ENCODE assay signal across 8 cellular contexts in genomic region chr3:32781211-32781968, GRCh38. TPM values are rescaled to one million over a fixed set of nuclear protein-coding genes. Genes with fewer than 3 reads are reported as not detected.
A peak's percentile ranks its signal among the peaks of the same experiment; 100 is the strongest.
DNase-seq lines count a peak whose midpoint lies in the region; ATAC-seq, FAIRE-seq and TF ChIP-seq lines count a peak whose summit lies in the region.

No MANE protein-coding gene starts in this region.

- H3K4me1 ChIP-seq in upper lobe of left lung: peaks cover 7 to 17% (median 8%) of the 10 kb centered on the region in 4 donors

- H3K4me3 ChIP-seq in LNCaP clone FGC (ENCODE audit: low read depth, low read length) (peak overlapping the region; percentile 58), SK-N-MC (peak overlapping the region; percentile 81), upper lobe of left lung (peak overlapping the region; percentile 45 to 63 (median 58))

- H3K4me1 Mint-ChIP-seq in activated naive CD8-positive, alpha-beta T cell (ENCODE audit: low read depth): peaks cover 4% of the 10 kb centered on the region

- H3K27me3 Mint-ChIP-seq in activated naive CD8-positive, alpha-beta T cell: peaks cover 3% of the 10 kb centered on the region

- peak overlapping the region; percentile 65 for H3K9ac ChIP-seq in SK-N-MC (ENCODE audit: insufficient read length)

- 2% methylated on average over 32 to 44 of the region's 59 CpGs for WGBS in upper lobe of left lung, 2 donors

- peak overlapping the region; percentile 92 for H3K4me3 Mint-ChIP-seq in activated naive CD8-positive, alpha-beta T cell

- peak in 1 of 4 donors; percentile 12 for TF ChIP-seq EP300 in upper lobe of left lung (IDR thresholded peaks at IDR 0.05)

- no peaks in the 10 kb centered on the region for H3K9me3 Mint-ChIP-seq in activated naive CD8-positive, alpha-beta T cell (ENCODE audit: low read depth)

- no peaks in the 10 kb centered on the region for H3K9me3 ChIP-seq in SK-N-MC (ENCODE audit: low read depth, low read length)
- H3K9me3 ChIP-seq in upper lobe of left lung: no peaks in the 10 kb centered on the region

- DNase-seq in GF-D8 (lab: John Stamatoyannopoulos, UW) (peak; percentile 20), H54 (ENCODE audit: insufficient read length, low spot score) (peak; percentile 89), LNCaP clone FGC (ENCODE audit: low read depth) (peak; percentile 18), SK-N-MC (ENCODE audit: low read depth, low spot score) (no peak), cardiac septum (ENCODE audit: low spot score) (peak; percentile 90), posterior cingulate gyrus (peak; percentile 42 to 95 (median 70)), upper lobe of left lung (peak; percentile 88 to 97)

- TF ChIP-seq CTCF in LNCaP clone FGC (IDR thresholded peaks at IDR 0.05; ENCODE audit: control insufficient read depth, extremely low read depth, insufficient read depth) (peak; percentile 95), upper lobe of left lung (IDR thresholded peaks at IDR 0.05) (peak; percentile 70 to 87 (median 76))

- peak overlapping the region; percentile 46 for H3K27ac Mint-ChIP-seq in activated naive CD8-positive, alpha-beta T cell

- H3K27me3 ChIP-seq in upper lobe of left lung: no peaks in the 10 kb centered on the region

- peak; percentile 93 to 96 for ATAC-seq in upper lobe of left lung (ENCODE audit: low FRiP score in 2 of 2)

- H3K27ac ChIP-seq in SK-N-MC (peak overlapping the region; percentile 25; the same call in 1 of the 2 replicates), upper lobe of left lung (peak overlapping the region; percentile 55 to 72 (median 68))

- H3K36me3 Mint-ChIP-seq in activated naive CD8-positive, alpha-beta T cell: peaks cover 3% of the 10 kb centered on the region

- FAIRE-seq in H54 (lab: Jason Lieb, UNC): no peak

- intact Hi-C loops in cardiac septum (cut with DNase I) (no loop called here), posterior cingulate gyrus (cut with DNase I) (no loop called here)

- H3K36me3 ChIP-seq in SK-N-MC (ENCODE audit: insufficient read depth, low read length): no peaks in the 10 kb centered on the region
- H3K36me3 ChIP-seq in upper lobe of left lung: no peaks in the 10 kb centered on the region

- no peak for TF ChIP-seq POLR2A in H54 (IDR thresholded peaks at IDR 0.05; ENCODE audit: low read depth, low read length)
- TF ChIP-seq POLR2A in upper lobe of left lung (IDR thresholded peaks at IDR 0.05): peak in 2 of 4 donors; percentile 42 to 57

RNA-seq across cellular contexts. Expression of gene TRIM71, which starts 36.4 kb away (rescaled TPM):
- total RNA-seq in cardiac septum (not detected), upper lobe of left lung (1 to 10 TPM; 2.2 to 7.3 (median 3.8) TPM)
